1 cellular context compared by ENCODE assay signal in the genomic region with DNA sequence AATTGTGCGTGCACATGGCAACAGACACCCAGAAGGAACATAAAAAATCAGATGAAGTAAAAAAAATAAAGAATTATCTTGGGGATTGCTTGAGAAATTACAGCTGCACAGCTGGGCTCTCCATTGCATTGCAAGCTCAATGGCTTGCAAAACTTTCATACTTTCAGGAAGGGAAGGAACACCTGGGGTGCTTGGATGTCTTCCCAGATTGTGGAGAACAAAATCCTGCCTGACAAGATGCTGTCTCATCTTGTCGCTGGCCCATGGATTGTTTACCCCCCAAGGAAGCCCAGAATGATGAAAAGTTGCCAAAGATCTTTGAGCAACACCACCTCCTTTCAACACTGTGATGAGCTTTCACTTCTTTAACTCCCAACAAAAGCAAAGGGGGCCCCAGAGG.
TF ChIP-seq lines count a peak whose summit lies in the region.

No MANE protein-coding gene starts in this region.

TF ChIP-seq in SK-N-SH, 30 proteins besides CTCF, POLR2A, EP300 and RAD21 (continued from another document):
- no peak for TF ChIP-seq ZBTB33 (IDR thresholded peaks at IDR 0.05; ENCODE audit: borderline replicate concordance, low read depth)
